ENCODE assay signal across 8 cellular contexts in the genomic region with DNA sequence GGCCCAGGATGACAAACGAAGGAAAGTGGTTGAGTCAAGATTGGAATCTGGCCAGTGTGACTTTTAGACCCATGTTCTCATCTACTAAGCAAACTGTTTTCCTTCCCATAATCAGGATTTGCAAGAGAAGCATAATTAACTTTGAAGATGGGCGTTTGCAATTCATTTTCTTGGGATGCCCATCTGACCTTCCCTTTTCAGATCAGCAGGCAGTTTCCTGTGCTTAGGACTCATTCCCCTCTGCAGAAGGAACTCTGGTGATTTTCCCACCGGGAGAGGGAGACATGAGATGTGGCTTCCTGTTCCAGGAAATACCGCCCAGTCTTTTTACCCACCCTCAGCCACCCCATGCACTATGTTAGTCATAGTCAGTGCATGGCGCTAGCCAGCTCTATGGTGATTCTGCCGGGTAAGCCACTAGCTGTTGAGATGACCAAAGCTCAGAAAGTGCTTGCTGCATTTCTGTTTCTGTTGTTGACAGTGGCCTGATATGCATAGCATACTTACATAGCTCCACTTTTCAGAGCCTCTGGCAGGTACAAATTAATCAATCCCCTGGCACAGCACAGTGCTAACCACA.
DNase-seq lines count a peak whose midpoint lies in the region; ATAC-seq and TF ChIP-seq lines count a peak whose summit lies in the region.

No MANE protein-coding gene starts in this region.

- no peaks in the 10 kb centered on the region for H3K27me3 Mint-ChIP-seq in chondrocyte (ENCODE audit: low read depth)
- H3K27me3 Mint-ChIP-seq in activated CD8-positive, alpha-beta T cell treated with anti-CD3 and anti-CD28 coated beads, Interleukin-2, amount 10 ng/mL, durations not matched to agents 7 days and 5 days (ENCODE audit: low read depth), result no peaks in the 10 kb centered on the region

- no peaks in the 10 kb centered on the region for H3K36me3 Mint-ChIP-seq in chondrocyte (ENCODE audit: low read depth)
- H3K36me3 Mint-ChIP-seq in activated CD8-positive, alpha-beta T cell treated with anti-CD3 and anti-CD28 coated beads, Interleukin-2, amount 10 ng/mL, durations not matched to agents 7 days and 5 days (ENCODE audit: low read depth), result peaks cover 3% of the 10 kb centered on the region

- H3K9me3 ChIP-seq in mesodermal cell (ENCODE audit: control insufficient read depth, low read length), result no peaks in the 10 kb centered on the region

- TF ChIP-seq CTCF in chondrocyte (IDR thresholded peaks at IDR 0.05), result peak; percentile 13

- peaks cover 47% of the 10 kb centered on the region for H3K4me1 Mint-ChIP-seq in chondrocyte (ENCODE audit: low read depth)
- H3K4me1 Mint-ChIP-seq in activated CD8-positive, alpha-beta T cell treated with anti-CD3 and anti-CD28 coated beads, Interleukin-2, amount 10 ng/mL, durations not matched to agents 7 days and 5 days (ENCODE audit: low read depth), result peaks cover 16% of the 10 kb centered on the region

- H3K36me3 ChIP-seq in mesodermal cell (ENCODE audit: control insufficient read depth, insufficient read depth, low read length), result peaks cover 5% of the 10 kb centered on the region

- CTCF ChIA-PET in activated CD8-positive, alpha-beta T cell treated with anti-CD3 and anti-CD28 coated beads, Interleukin-2, amount 10 ng/mL, durations not matched to agents 7 days and 5 days (lab: Charles Lee), result no interaction called here

- peak; percentile 97 for DNase-seq in A172 (ENCODE audit: low spot score)
- peak; percentile 62 for DNase-seq in KBM-7
- no peak for DNase-seq in chondrocyte (ENCODE audit: low spot score)
- no peak for DNase-seq in central memory CD4-positive, alpha-beta T cell
- no peak for DNase-seq in activated CD8-positive, alpha-beta T cell treated with anti-CD3 and anti-CD28 coated beads, Interleukin-2, amount 10 ng/mL, durations not matched to agents 7 days and 5 days

- H3K4me3 Mint-ChIP-seq in chondrocyte (ENCODE audit: unreplicated experiment), result no peak overlapping the region
- H3K4me3 Mint-ChIP-seq in activated CD8-positive, alpha-beta T cell treated with anti-CD3 and anti-CD28 coated beads, Interleukin-2, amount 10 ng/mL, durations not matched to agents 7 days and 5 days, result no peak overlapping the region

- H3K4me3 ChIP-seq in mesodermal cell (ENCODE audit: extremely low read depth, insufficient read depth, low read length, poor library complexity, severe bottlenecking), result no peak overlapping the region

- ATAC-seq in HG03571 (IDR thresholded peaks at IDR 0.05; ENCODE audit: unreplicated experiment), result no peak
- no peak for ATAC-seq in HG03565 (IDR thresholded peaks at IDR 0.05; ENCODE audit: unreplicated experiment)
- no peak for ATAC-seq in activated CD8-positive, alpha-beta T cell treated with anti-CD3 and anti-CD28 coated beads, Interleukin-2, amount 10 ng/mL, durations not matched to agents 7 days and 5 days

- peaks cover 41% of the 10 kb centered on the region for H3K4me1 ChIP-seq in mesodermal cell (ENCODE audit: control insufficient read depth, insufficient read depth, low read length, poor library complexity, severe bottlenecking)

- in situ Hi-C loops in KBM-7 (cut with MboI; ENCODE audit: low pct_unique_long_range_greater_than_20kb, low sequenced_read_pairs), result no loop called here

- POLR2A ChIA-PET in activated CD8-positive, alpha-beta T cell treated with anti-CD3 and anti-CD28 coated beads, Interleukin-2, amount 10 ng/mL, durations not matched to agents 7 days and 5 days (lab: Charles Lee), result no interaction called here

- H3K9me3 Mint-ChIP-seq in chondrocyte (ENCODE audit: low read depth), result no peaks in the 10 kb centered on the region
- no peaks in the 10 kb centered on the region for H3K9me3 Mint-ChIP-seq in activated CD8-positive, alpha-beta T cell treated with anti-CD3 and anti-CD28 coated beads, Interleukin-2, amount 10 ng/mL, durations not matched to agents 7 days and 5 days (ENCODE audit: insufficient read depth)

- WGBS in mesodermal cell (ENCODE audit: insufficient coverage in 2 of 2), 2 experiments, result 60 to 67% methylated on average over 2 of the region's 6 CpGs

- H3K27ac Mint-ChIP-seq in chondrocyte (ENCODE audit: unreplicated experiment), result peak overlapping the region; percentile 92
- H3K27ac Mint-ChIP-seq in activated CD8-positive, alpha-beta T cell treated with anti-CD3 and anti-CD28 coated beads, Interleukin-2, amount 10 ng/mL, durations not matched to agents 7 days and 5 days, result no peak overlapping the region

- peak overlapping the region; percentile 88 for H3K27ac ChIP-seq in mesodermal cell (ENCODE audit: low read depth, low read length, severe bottlenecking)

Comparison
In these comparisons a context has a peak if more than half of its experiments do, and no peak if none do; other contexts are left out.
1. DNase-seq: peak in A172 (single experiment) and KBM-7 (single experiment); none in chondrocyte (single experiment), central memory CD4-positive, alpha-beta T cell (single experiment) and activated CD8-positive, alpha-beta T cell treated with anti-CD3 and anti-CD28 coated beads, Interleukin-2, amount 10 ng/mL, durations not matched to agents 7 days and 5 days (single experiment).